Comparison of ENCODE assay signal across 8 cellular contexts in genomic region chr11:108467091-108467823, GRCh38. TPM values are rescaled to one million over a fixed set of nuclear protein-coding genes. Genes with fewer than 3 reads are reported as not detected.
DNase-seq lines count a peak whose midpoint lies in the region; ATAC-seq and TF ChIP-seq lines count a peak whose summit lies in the region.

C11orf65 (minus strand) TSS chr11:108467529; CDS start chr11:108461559, 5,970 bp downstream.

- H3K9me3 ChIP-seq in breast epithelium (no peaks in the 10 kb centered on the region), iPS-18c (ENCODE audit: control insufficient read depth, insufficient read depth, low read length) (no peaks in the 10 kb centered on the region), skeletal muscle satellite cell (replicated peaks; ENCODE audit: low read length) (no peaks in the 10 kb centered on the region)

- peak; percentile 97 for TF ChIP-seq POLR2A in breast epithelium (IDR thresholded peaks at IDR 0.05)

- TF ChIP-seq CTCF in AG04449 (IDR thresholded peaks at IDR 0.05; ENCODE audit: insufficient read depth, low read length, missing control alignments): no peak
- TF ChIP-seq CTCF in VCaP (conservative IDR thresholded peaks at IDR 0.05): no peak
- TF ChIP-seq CTCF in breast epithelium (IDR thresholded peaks at IDR 0.05): peak in 2 of 3 donors; percentile 13 to 22

- intact Hi-C loops in breast epithelium (cut with DNase I; ENCODE audit: low total_unique reads): no loop called here

- ATAC-seq in GM18873 (IDR thresholded peaks at IDR 0.05; ENCODE audit: low FRiP score, unreplicated experiment) (peak; percentile 98), HG03135 (IDR thresholded peaks at IDR 0.05; ENCODE audit: unreplicated experiment) (peak; percentile 99)

- H3K36me3 ChIP-seq in breast epithelium: no peaks in the 10 kb centered on the region
- H3K36me3 ChIP-seq in skeletal muscle satellite cell (ENCODE audit: insufficient read depth, low read length): no peaks in the 10 kb centered on the region

- peak within 1 kb of the TSS; percentile 77 for H3K4me2 ChIP-seq in skeletal muscle satellite cell (ENCODE audit: low read length)

- peak; percentile 75 for DNase-seq in AG04449 (ENCODE audit: low read depth, low spot score)
- peak; percentile 97 for DNase-seq in NCI-H2196 (lab: John Stamatoyannopoulos, UW; ENCODE audit: unreplicated experiment)
- DNase-seq in breast epithelium (ENCODE audit: low spot score in 2 of 2): peak; percentile 95 to 97

- CTCF ChIA-PET in AG04449 (lab: Yijun Ruan, JAX): no interaction called here

- peak within 1 kb of the TSS; percentile 82 for H3K4me3 ChIP-seq in AG04449 (ENCODE audit: low read depth, low read length)
- peak within 1 kb of the TSS; percentile 66 to 88 (median 72) for H3K4me3 ChIP-seq in breast epithelium
- H3K4me3 ChIP-seq in iPS-18c (ENCODE audit: insufficient read depth, low read depth, low read length): peak within 1 kb of the TSS; percentile 78
- H3K4me3 ChIP-seq in skeletal muscle satellite cell (ENCODE audit: low read length): peak within 1 kb of the TSS; percentile 85

- H3K27me3 ChIP-seq in breast epithelium (no peaks in the 10 kb centered on the region), skeletal muscle satellite cell (ENCODE audit: control insufficient read depth, insufficient read depth, low read length) (no peaks in the 10 kb centered on the region)

- H3K4me1 ChIP-seq in breast epithelium: no peaks in the 10 kb centered on the region
- peaks cover 4% of the 10 kb centered on the region for H3K4me1 ChIP-seq in skeletal muscle satellite cell (ENCODE audit: control insufficient read depth, insufficient read depth, low read length)

- H3K9ac ChIP-seq in skeletal muscle satellite cell (ENCODE audit: low read depth, low read length): peak within 1 kb of the TSS; percentile 94

- H3K27ac ChIP-seq in VCaP (peak within 1 kb of the TSS; percentile 93), breast epithelium (peak within 1 kb of the TSS; percentile 100)

- POLR2A ChIA-PET in AG04449 (lab: Yijun Ruan, JAX): interaction anchor here (1.2 kb wide), 1 partner anchor 198 kb away, joined by 3 read pairs; the partner anchor contains the start of gene DDX10

RNA-seq across cellular contexts. Expression of gene C11orf65, which starts in this region (rescaled TPM):
- 1 to 10 TPM in 1 of 3 donors, under 1 TPM in 2; 0.32 to 1.9 (median 0.66) TPM for total RNA-seq in breast epithelium
- total RNA-seq in skeletal muscle satellite cell (2012; rRNA removed): 0.66 and 2.5 TPM in 2 replicates

Comparison
In these comparisons a context has a peak if more than half of its experiments do, and no peak if none do; other contexts are left out.
1. Peak in every context shown above with its lines: DNase-seq, ATAC-seq, H3K4me3 ChIP-seq and H3K27ac ChIP-seq.
2. CTCF ChIP-seq: peak in breast epithelium (2 of 3); none in AG04449 (single experiment) and VCaP (single experiment).